ENCODE assay signal across 9 cellular contexts in the genomic region with DNA sequence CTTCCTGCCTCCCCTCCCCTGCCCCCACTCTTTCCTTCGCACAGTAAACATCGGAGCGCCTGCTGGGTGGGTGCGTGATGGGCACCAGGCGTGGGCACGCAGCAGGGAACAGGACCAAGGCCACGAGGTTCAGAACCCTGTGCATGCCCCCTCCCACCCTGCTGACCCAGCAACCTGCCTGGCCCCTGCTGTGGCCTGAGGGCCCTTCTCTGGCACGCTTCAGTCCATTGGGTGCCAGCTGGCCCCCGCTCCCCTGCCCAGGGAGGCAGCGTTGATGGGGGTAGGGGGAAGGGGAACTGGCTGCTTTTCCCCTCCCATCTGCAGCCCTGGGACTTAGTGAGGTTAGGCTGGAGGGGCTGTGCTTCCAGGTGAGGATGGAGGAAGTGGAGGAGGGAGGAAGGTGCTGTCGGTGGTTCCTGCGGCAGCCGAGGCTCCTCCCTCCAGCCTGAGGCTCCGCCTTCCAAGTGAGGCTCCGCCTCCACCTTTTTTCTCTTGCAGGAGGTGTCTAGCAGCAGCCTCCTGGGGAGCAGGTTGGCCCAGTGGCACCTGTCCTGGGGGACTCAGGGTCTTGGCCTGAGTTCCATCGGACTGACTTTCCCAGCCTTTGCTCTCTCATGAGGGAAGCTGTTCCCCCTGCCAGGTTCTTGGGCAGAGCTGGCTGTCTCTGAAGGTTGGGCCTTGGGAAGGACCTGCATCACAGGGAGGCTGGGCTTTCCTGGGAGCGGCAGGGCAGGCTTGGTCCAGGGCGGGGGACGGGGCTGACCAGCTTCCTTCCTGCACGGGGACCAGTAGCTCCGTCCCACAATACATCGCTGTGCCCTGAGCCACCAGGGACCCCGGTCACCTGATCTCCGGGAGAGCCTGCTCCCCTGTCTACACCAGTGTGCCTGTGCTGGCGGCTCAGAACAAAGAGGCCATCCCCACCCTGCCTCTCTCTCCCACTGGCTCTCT. TPM values are rescaled to one million over a fixed set of nuclear protein-coding genes. Genes with fewer than 3 reads are reported as not detected.
DNase-seq lines count a peak whose midpoint lies in the region; ATAC-seq and TF ChIP-seq lines count a peak whose summit lies in the region.
"Had no signal": no experiment of that assay in that cellular context is flagged by ENCODE, and none has a peak within 500 bp of the region (broad histone marks: within the 10 kb centered on the region; RNA-seq: fewer than 3 reads in every experiment).

No MANE protein-coding gene starts in this region.

- no peak for DNase-seq in IMR-90
- peak; percentile 38 for DNase-seq in activated T-helper 1 cell treated with anti-CD3 and anti-CD28 coated beads, Interleukin-12 subunit alpha, Interleukin-12 subunit beta, Interleukin-2, Interleukin-4 antibody, amounts not matched to agents 30 ng/mL and 10 ng/mL and 1 ng/mL, durations not matched to agents 14 hours and 24 hours and 36 hours (ENCODE audit: low spot score)
- DNase-seq in hepatocyte (ENCODE audit: low spot score), result peak; percentile 16
- peak; percentile 52 for DNase-seq in stimulated activated CD4-positive, alpha-beta T cell treated with anti-CD3 and anti-CD28 coated beads, Interleukin-4, amount 100 ng/mL, for 1 hour
- no peak for DNase-seq in DMS 273 treated with DMSO at 0.1 percent for 48 hours (lab: John Stamatoyannopoulos, UW)
- DNase-seq in HT-29 (ENCODE audit: low spot score), result no peak
- no peak for DNase-seq in GM23248
- no peak for DNase-seq in GM19240 (ENCODE audit: insufficient read length, low spot score)
- DNase-seq: occipital lobe had no signal

- H3K36me3 Mint-ChIP-seq in activated T-helper 1 cell treated with anti-CD3 and anti-CD28 coated beads, Interleukin-12 subunit alpha, Interleukin-12 subunit beta, Interleukin-2, Interleukin-4 antibody, amounts not matched to agents 30 ng/mL and 10 ng/mL and 1 ng/mL, durations not matched to agents 14 hours and 24 hours and 36 hours (ENCODE audit: low read depth), result peaks cover 15% of the 10 kb centered on the region

- H4K5ac ChIP-seq in IMR-90 (ENCODE audit: low read depth, low read length), result no peak overlapping the region

- no peak overlapping the region for H3K4me3 ChIP-seq in IMR-90 (ENCODE audit: insufficient read depth, low read depth, low read length)
- H3K4me3 ChIP-seq in hepatocyte, result no peak overlapping the region
- H3K4me3 ChIP-seq in GM23248, result no peak overlapping the region

- intact Hi-C loops in IMR-90 (cut with micrococcal nuclease), result no loop called here
- intact Hi-C loops in activated T-helper 1 cell treated with anti-CD3 and anti-CD28 coated beads, Interleukin-12 subunit alpha, Interleukin-12 subunit beta, Interleukin-2, Interleukin-4 antibody, amounts not matched to agents 30 ng/mL and 10 ng/mL and 1 ng/mL, durations not matched to agents 14 hours and 24 hours and 36 hours (cut with micrococcal nuclease), result no loop called here

- in situ Hi-C loops in IMR-90 (cut with MboI; ENCODE audit: low sequenced_read_pairs), result no loop called here
- in situ Hi-C loops in GM23248 (cut with MboI), result no loop called here

- H2BK20ac ChIP-seq in IMR-90 (ENCODE audit: low read depth, low read length), result no peak overlapping the region

- peaks cover 13 to 86% of the 10 kb centered on the region in 2 experiments for H3K79me1 ChIP-seq in IMR-90 (ENCODE audit: low read depth in 1 of 2, low read length in 2 of 2)

- no TSS peak for BruUV-seq in IMR-90 (replicated peaks; lab: Mats Ljungman, UMichigan)

- H3K4me2 ChIP-seq in IMR-90 (ENCODE audit: low read depth, low read length) (no peak overlapping the region), hepatocyte (peak overlapping the region; percentile 66), GM23248 (ENCODE audit: unreplicated experiment) (no peak overlapping the region)

- H3K4me1 ChIP-seq in IMR-90 (ENCODE audit: control insufficient read depth, insufficient read depth, low read length) (peaks cover 9% of the 10 kb centered on the region), hepatocyte (ENCODE audit: insufficient read depth) (peaks cover 21% of the 10 kb centered on the region), GM23248 (ENCODE audit: insufficient read depth) (peaks cover 4% of the 10 kb centered on the region; the same call in 1 of the 2 replicates)

- no peak overlapping the region for H2AK5ac ChIP-seq in IMR-90 (ENCODE audit: low read depth, low read length)

- H3K23ac ChIP-seq in IMR-90 (ENCODE audit: low read depth, low read length), result no peak overlapping the region

- CTCF ChIA-PET in IMR-90 (lab: Yijun Ruan, JAX), result no interaction called here

- no peak overlapping the region for H3K27ac Mint-ChIP-seq in activated T-helper 1 cell treated with anti-CD3 and anti-CD28 coated beads, Interleukin-12 subunit alpha, Interleukin-12 subunit beta, Interleukin-2, Interleukin-4 antibody, amounts not matched to agents 30 ng/mL and 10 ng/mL and 1 ng/mL, durations not matched to agents 14 hours and 24 hours and 36 hours

- H3K4me1 Mint-ChIP-seq in activated T-helper 1 cell treated with anti-CD3 and anti-CD28 coated beads, Interleukin-12 subunit alpha, Interleukin-12 subunit beta, Interleukin-2, Interleukin-4 antibody, amounts not matched to agents 30 ng/mL and 10 ng/mL and 1 ng/mL, durations not matched to agents 14 hours and 24 hours and 36 hours (ENCODE audit: low read depth), result peaks cover 3% of the 10 kb centered on the region

- dilution Hi-C loops in IMR-90 (cut with HindIII; ENCODE audit: low sequenced_read_pairs, unreplicated experiment), result no loop called here

- no peak for TF ChIP-seq RAD21 in IMR-90 (IDR thresholded peaks at IDR 0.05; ENCODE audit: low read length)

- no peaks in the 10 kb centered on the region for H3K9me3 Mint-ChIP-seq in activated T-helper 1 cell treated with anti-CD3 and anti-CD28 coated beads, Interleukin-12 subunit alpha, Interleukin-12 subunit beta, Interleukin-2, Interleukin-4 antibody, amounts not matched to agents 30 ng/mL and 10 ng/mL and 1 ng/mL, durations not matched to agents 14 hours and 24 hours and 36 hours

- TF ChIP-seq POLR2A in IMR-90 (IDR thresholded peaks at IDR 0.05; ENCODE audit: low read depth, low read length), result no peak

- H4K20me1 ChIP-seq in IMR-90 (ENCODE audit: insufficient read depth, low read length), result peaks cover 78% of the 10 kb centered on the region
- H4K20me1 ChIP-seq in hepatocyte (ENCODE audit: insufficient read depth, poor library complexity, severe bottlenecking), result peaks cover 81% of the 10 kb centered on the region
- H4K20me1 ChIP-seq in GM23248 (ENCODE audit: insufficient read depth), result no peaks in the 10 kb centered on the region

- H3K56ac ChIP-seq in IMR-90 (ENCODE audit: extremely low read depth, insufficient read depth, low read length), result no peak overlapping the region

- H3K27me3 Mint-ChIP-seq in activated T-helper 1 cell treated with anti-CD3 and anti-CD28 coated beads, Interleukin-12 subunit alpha, Interleukin-12 subunit beta, Interleukin-2, Interleukin-4 antibody, amounts not matched to agents 30 ng/mL and 10 ng/mL and 1 ng/mL, durations not matched to agents 14 hours and 24 hours and 36 hours (ENCODE audit: insufficient read depth), result no peaks in the 10 kb centered on the region

- no peak overlapping the region for H2BK5ac ChIP-seq in IMR-90 (ENCODE audit: low read depth, low read length, poor library complexity, severe bottlenecking)

- H3F3A ChIP-seq in GM23248 (ENCODE audit: insufficient read depth), result no peaks in the 10 kb centered on the region

- peak overlapping the region; percentile 24 for H2AK9ac ChIP-seq in IMR-90 (replicated peaks; ENCODE audit: low read depth, low read length, poor library complexity)

- H4K91ac ChIP-seq in IMR-90 (ENCODE audit: insufficient read depth, low read depth, low read length), result no peak overlapping the region

- H3K9me1 ChIP-seq in IMR-90 (ENCODE audit: insufficient read depth, low read length), result no peaks in the 10 kb centered on the region

- POLR2A ChIA-PET in IMR-90 (lab: Charles Lee; ENCODE audit: unreplicated experiment), result no interaction called here

- no peak overlapping the region for H4K8ac ChIP-seq in IMR-90 (ENCODE audit: low read depth in 2 of 2, low read length in 2 of 2)

- H3K27me3 ChIP-seq in IMR-90 (ENCODE audit: control insufficient read depth, insufficient read depth, low read length), result no peaks in the 10 kb centered on the region
- H3K27me3 ChIP-seq in hepatocyte, result no peaks in the 10 kb centered on the region
- H3K27me3 ChIP-seq in GM23248 (replicated peaks; ENCODE audit: insufficient read depth), result no peaks in the 10 kb centered on the region

- H3K4me3 Mint-ChIP-seq in activated T-helper 1 cell treated with anti-CD3 and anti-CD28 coated beads, Interleukin-12 subunit alpha, Interleukin-12 subunit beta, Interleukin-2, Interleukin-4 antibody, amounts not matched to agents 30 ng/mL and 10 ng/mL and 1 ng/mL, durations not matched to agents 14 hours and 24 hours and 36 hours, result no peak overlapping the region

- H3K9ac ChIP-seq in IMR-90 (ENCODE audit: low read depth, low read length) (no peak overlapping the region), GM23248 (no peak overlapping the region)

- H3K4ac ChIP-seq in IMR-90 (ENCODE audit: low read depth, low read length), result no peak overlapping the region

- H3K79me2 ChIP-seq in hepatocyte, result peaks cover 94% of the 10 kb centered on the region
- H3K79me2 ChIP-seq in GM23248 (ENCODE audit: insufficient read depth), result peaks cover 66% of the 10 kb centered on the region

- H3K9me3 ChIP-seq in IMR-90 (ENCODE audit: control insufficient read depth, insufficient read depth, low read length) (no peaks in the 10 kb centered on the region), hepatocyte (ENCODE audit: low read depth) (no peaks in the 10 kb centered on the region), GM23248 (ENCODE audit: low read depth) (no peaks in the 10 kb centered on the region)

- ATAC-seq in IMR-90 (ENCODE audit: low read depth), result no peak

- H2AFZ ChIP-seq in IMR-90 (replicated peaks; ENCODE audit: low read length, poor library complexity), result no peak overlapping the region
- H2AFZ ChIP-seq in hepatocyte, result no peak overlapping the region
- no peak overlapping the region for H2AFZ ChIP-seq in GM23248

- TF ChIP-seq CTCF in IMR-90 (conservative IDR thresholded peaks at IDR 0.05; ENCODE audit: low read depth, low read length), result no peak
- TF ChIP-seq CTCF in hepatocyte (IDR thresholded peaks at IDR 0.05; ENCODE audit: poor library complexity), result no peak

- 93% methylated on average over 6 of the region's 25 CpGs; no CpG with 5 or more reads in 1 of the 2 experiments for WGBS in IMR-90 (ENCODE audit: extremely low coverage in 2 of 2, insufficient read length in 1 of 2), 2 experiments
- 83% methylated on average over 24 of the region's 25 CpGs for WGBS in hepatocyte (ENCODE audit: low lambda C conversion rate, missing lambda C conversion rate)
- WGBS in GM23248 (ENCODE audit: low coverage in 1 of 2, low lambda C conversion rate in 2 of 2, missing lambda C conversion rate in 2 of 2), 2 experiments, result 83 to 85% methylated on average over 20 to 25 of the region's 25 CpGs

- H3K14ac ChIP-seq in IMR-90 (replicated peaks; ENCODE audit: low read depth, low read length), result no peak overlapping the region

- H3K27ac ChIP-seq in IMR-90 (ENCODE audit: insufficient read depth, low read length), result no peak overlapping the region; the same call in 1 of the 2 replicates
- H3K27ac ChIP-seq in hepatocyte, result peak overlapping the region; percentile 65
- no peak overlapping the region for H3K27ac ChIP-seq in GM23248

- H2BK120ac ChIP-seq in IMR-90 (ENCODE audit: low read depth, low read length), result no peak overlapping the region

- no peak overlapping the region for H2BK15ac ChIP-seq in IMR-90 (ENCODE audit: low read depth, low read length)

- H3K36me3 ChIP-seq in IMR-90 (ENCODE audit: control insufficient read depth, insufficient read depth, low read length) (peaks cover 44% of the 10 kb centered on the region), hepatocyte (replicated peaks; ENCODE audit: insufficient read depth, low read depth) (no peaks in the 10 kb centered on the region), GM23248 (ENCODE audit: low read depth) (no peaks in the 10 kb centered on the region; the same call in 1 of the 2 replicates)

- H3K9me2 ChIP-seq in hepatocyte (replicated peaks; ENCODE audit: insufficient read depth) (no peaks in the 10 kb centered on the region), GM23248 (ENCODE audit: insufficient read depth) (no peaks in the 10 kb centered on the region)

- no peak overlapping the region for H3K18ac ChIP-seq in IMR-90 (ENCODE audit: low read depth, low read length)

RNA-seq across cellular contexts. Expression of a gene that starts 7.3 kb away (rescaled TPM):
- total RNA-seq in IMR-90 (2012; rRNA removed), result 10.8 and 13.6 TPM in 2 replicates
- 12.1 and 16.6 TPM in 2 replicates for polyA plus RNA-seq in IMR-90 (2012; rRNA removed)
- 11.9 and 21.3 TPM in 2 replicates for polyA plus RNA-seq in IMR-90 (2012; cell fraction: cytosol; rRNA removed)
- polyA plus RNA-seq in IMR-90 (2012; cell fraction: nucleus; rRNA removed; ENCODE audit: low replicate concordance), result 12.0 and 20.3 TPM in 2 replicates
- 37.6 and 41.0 TPM in 2 replicates for total RNA-seq in activated T-helper 1 cell treated with anti-CD3 and anti-CD28 coated beads, Interleukin-12 subunit alpha, Interleukin-12 subunit beta, Interleukin-2, Interleukin-4 antibody, amounts not matched to agents 30 ng/mL and 10 ng/mL and 1 ng/mL, durations not matched to agents 14 hours and 24 hours and 36 hours
- 16.7 and 18.1 TPM in 2 replicates for total RNA-seq in hepatocyte
- 8.3 and 15.0 TPM in 2 replicates for polyA plus RNA-seq in hepatocyte
- 40.6 and 40.8 TPM in 2 replicates for total RNA-seq in HT-29 (2014; rRNA removed; shearing (Covaris generic))
- 16.8 and 21.0 TPM in 2 replicates for total RNA-seq in GM23248 (2014; rRNA removed; shearing (Covaris generic))
- polyA plus RNA-seq in GM23248 (2016; fragmentation: Nextera tagmentation; extraction: Ambion mirVana), result 6.9 and 9.1 TPM in 2 replicates

RNA-seq across cellular contexts. Expression of a gene that starts 29.6 kb away (rescaled TPM):
- total RNA-seq in IMR-90 (2012; rRNA removed) (1,727 and 2,161 TPM in 2 replicates), hepatocyte (1,740 and 1,817 TPM in 2 replicates)
- polyA plus RNA-seq in IMR-90 (2012; rRNA removed) (1,505 and 1,547 TPM in 2 replicates), hepatocyte (444 and 526 TPM in 2 replicates), GM23248 (2016; fragmentation: Nextera tagmentation; extraction: Ambion mirVana) (326 and 331 TPM in 2 replicates)
- polyA plus RNA-seq in IMR-90 (2012; cell fraction: cytosol; rRNA removed), result 957 and 2,460 TPM in 2 replicates
- 805 and 1,780 TPM in 2 replicates for polyA plus RNA-seq in IMR-90 (2012; cell fraction: nucleus; rRNA removed; ENCODE audit: low replicate concordance)
- 2,359 TPM in 2 replicates for total RNA-seq in activated T-helper 1 cell treated with anti-CD3 and anti-CD28 coated beads, Interleukin-12 subunit alpha, Interleukin-12 subunit beta, Interleukin-2, Interleukin-4 antibody, amounts not matched to agents 30 ng/mL and 10 ng/mL and 1 ng/mL, durations not matched to agents 14 hours and 24 hours and 36 hours
- 2,153 and 2,165 TPM in 2 replicates for total RNA-seq in HT-29 (2014; rRNA removed; shearing (Covaris generic))
- total RNA-seq in GM23248 (2014; rRNA removed; shearing (Covaris generic)), result 2,755 and 2,906 TPM in 2 replicates

RNA-seq across cellular contexts. Expression of a gene that starts 43.9 kb away (rescaled TPM):
- total RNA-seq in IMR-90 (2012; rRNA removed) (128 and 145 TPM in 2 replicates), hepatocyte (113 and 140 TPM in 2 replicates)
- polyA plus RNA-seq in IMR-90 (2012; rRNA removed) (188 and 202 TPM in 2 replicates), hepatocyte (103 and 123 TPM in 2 replicates), GM23248 (2016; fragmentation: Nextera tagmentation; extraction: Ambion mirVana) (47.6 and 51.1 TPM in 2 replicates)
- polyA plus RNA-seq in IMR-90 (2012; cell fraction: cytosol; rRNA removed), result 189 and 293 TPM in 2 replicates
- 209 and 518 TPM in 2 replicates for polyA plus RNA-seq in IMR-90 (2012; cell fraction: nucleus; rRNA removed; ENCODE audit: low replicate concordance)
- total RNA-seq in activated T-helper 1 cell treated with anti-CD3 and anti-CD28 coated beads, Interleukin-12 subunit alpha, Interleukin-12 subunit beta, Interleukin-2, Interleukin-4 antibody, amounts not matched to agents 30 ng/mL and 10 ng/mL and 1 ng/mL, durations not matched to agents 14 hours and 24 hours and 36 hours, result 47.2 and 47.3 TPM in 2 replicates
- 75.4 and 84.8 TPM in 2 replicates for total RNA-seq in HT-29 (2014; rRNA removed; shearing (Covaris generic))
- 167 and 194 TPM in 2 replicates for total RNA-seq in GM23248 (2014; rRNA removed; shearing (Covaris generic))

RNA-seq across cellular contexts. Expression of a gene that starts 51.9 kb away (rescaled TPM):
- total RNA-seq in IMR-90 (2012; rRNA removed), result 3.2 and 4.2 TPM in 2 replicates
- polyA plus RNA-seq in IMR-90 (2012; rRNA removed), result 10.3 and 14.7 TPM in 2 replicates
- 6.9 and 17.2 TPM in 2 replicates for polyA plus RNA-seq in IMR-90 (2012; cell fraction: cytosol; rRNA removed)
- 22.8 and 55.1 TPM in 2 replicates for polyA plus RNA-seq in IMR-90 (2012; cell fraction: nucleus; rRNA removed; ENCODE audit: low replicate concordance)
- total RNA-seq in activated T-helper 1 cell treated with anti-CD3 and anti-CD28 coated beads, Interleukin-12 subunit alpha, Interleukin-12 subunit beta, Interleukin-2, Interleukin-4 antibody, amounts not matched to agents 30 ng/mL and 10 ng/mL and 1 ng/mL, durations not matched to agents 14 hours and 24 hours and 36 hours, result 37.1 and 41.3 TPM in 2 replicates
- 19.2 and 23.3 TPM in 2 replicates for total RNA-seq in hepatocyte
- 46.1 and 46.2 TPM in 2 replicates for polyA plus RNA-seq in hepatocyte
- 67.4 and 72.7 TPM in 2 replicates for total RNA-seq in HT-29 (2014; rRNA removed; shearing (Covaris generic))
- 33.6 and 41.3 TPM in 2 replicates for total RNA-seq in GM23248 (2014; rRNA removed; shearing (Covaris generic))
- polyA plus RNA-seq in GM23248 (2016; fragmentation: Nextera tagmentation; extraction: Ambion mirVana), result 17.8 and 20.6 TPM in 2 replicates

Comparison
In these comparisons a context has a peak if more than half of its experiments do, and no peak if none do; other contexts are left out.
1. DNase-seq: peak in activated T-helper 1 cell treated with anti-CD3 and anti-CD28 coated beads, Interleukin-12 subunit alpha, Interleukin-12 subunit beta, Interleukin-2, Interleukin-4 antibody, amounts not matched to agents 30 ng/mL and 10 ng/mL and 1 ng/mL, durations not matched to agents 14 hours and 24 hours and 36 hours (single experiment), hepatocyte (single experiment) and stimulated activated CD4-positive, alpha-beta T cell treated with anti-CD3 and anti-CD28 coated beads, Interleukin-4, amount 100 ng/mL, for 1 hour (single experiment); none in IMR-90 (single experiment), DMS 273 treated with DMSO at 0.1 percent for 48 hours (single experiment), HT-29 (single experiment), GM23248 (single experiment) and GM19240 (single experiment).